Comparison of ENCODE assay signal across 7 cellular contexts in genomic region chr22:38213319-38214247, GRCh38. TPM values are rescaled to one million over a fixed set of nuclear protein-coding genes. Genes with fewer than 3 reads are reported as not detected.
DNase-seq lines count a peak whose midpoint lies in the region; ATAC-seq and TF ChIP-seq lines count a peak whose summit lies in the region.

No MANE protein-coding gene starts in this region.

- ATAC-seq in GM21529 (IDR thresholded peaks at IDR 0.05; ENCODE audit: unreplicated experiment) (peak; percentile 18), GM18873 (IDR thresholded peaks at IDR 0.05; ENCODE audit: low FRiP score, unreplicated experiment) (no peak)
- ATAC-seq in stimulated activated memory B cell treated with anti-CD40 and anti-IgM and Interleukin-4, amounts not matched to agents 10 μg/mL and 1 μg/mL and 100 μg/mL, for 72 hours = peak; percentile 65

- H3K36me3 ChIP-seq in OCI-LY3 (replicated peaks; ENCODE audit: low read depth, low read length) (peaks cover 22% of the 10 kb centered on the region), hepatocyte (replicated peaks; ENCODE audit: insufficient read depth, low read depth) (no peaks in the 10 kb centered on the region)

- peak overlapping the region; percentile 33 for H3K9ac ChIP-seq in OCI-LY3 (ENCODE audit: low read length)

- H3K9me2 ChIP-seq in hepatocyte (replicated peaks; ENCODE audit: insufficient read depth) = no peaks in the 10 kb centered on the region

- H3K4me1 ChIP-seq in OCI-LY3 (ENCODE audit: low read length) (peaks cover 37% of the 10 kb centered on the region), hepatocyte (ENCODE audit: insufficient read depth) (peaks cover 15% of the 10 kb centered on the region)

- H3K27ac ChIP-seq in OCI-LY3 (ENCODE audit: low read length) (peak overlapping the region; percentile 81), hepatocyte (no peak overlapping the region)

- H3K79me2 ChIP-seq in OCI-LY3 (ENCODE audit: low read length) (peaks cover 6% of the 10 kb centered on the region; the same call in 1 of the 2 replicates), hepatocyte (peaks cover 19% of the 10 kb centered on the region)

- H3K4me1 Mint-ChIP-seq in stimulated activated memory B cell treated with anti-CD40 and anti-IgM and Interleukin-4, amounts not matched to agents 10 μg/mL and 1 μg/mL and 100 μg/mL, for 72 hours = peaks cover 52% of the 10 kb centered on the region

- no peaks in the 10 kb centered on the region for H3K9me3 Mint-ChIP-seq in stimulated activated memory B cell treated with anti-CD40 and anti-IgM and Interleukin-4, amounts not matched to agents 10 μg/mL and 1 μg/mL and 100 μg/mL, for 72 hours

- no peaks in the 10 kb centered on the region for H3K36me3 Mint-ChIP-seq in stimulated activated memory B cell treated with anti-CD40 and anti-IgM and Interleukin-4, amounts not matched to agents 10 μg/mL and 1 μg/mL and 100 μg/mL, for 72 hours

- 0 out of 2 replicates have a peak overlapping the region, but pooled peaks have one; percentile 7 for H3K4me3 ChIP-seq in OCI-LY3 (ENCODE audit: low read length)
- no peak overlapping the region for H3K4me3 ChIP-seq in hepatocyte

- no peaks in the 10 kb centered on the region for H3K27me3 ChIP-seq in OCI-LY3 (ENCODE audit: low read depth, low read length)
- H3K27me3 ChIP-seq in hepatocyte = no peaks in the 10 kb centered on the region

- H4K20me1 ChIP-seq in OCI-LY3 (ENCODE audit: insufficient read depth, low read length) (0 out of 2 replicates have a peak, but pooled peaks cover 4% of the 10 kb centered on the region), hepatocyte (ENCODE audit: insufficient read depth, poor library complexity, severe bottlenecking) (peaks cover 12% of the 10 kb centered on the region)

- peak overlapping the region; percentile 69 for H3K4me3 Mint-ChIP-seq in stimulated activated memory B cell treated with anti-CD40 and anti-IgM and Interleukin-4, amounts not matched to agents 10 μg/mL and 1 μg/mL and 100 μg/mL, for 72 hours

- TF ChIP-seq CTCF in OCI-LY3 (IDR thresholded peaks at IDR 0.05; ENCODE audit: low read depth, low read length) (no peak), hepatocyte (IDR thresholded peaks at IDR 0.05; ENCODE audit: poor library complexity) (no peak)

- 87% methylated on average over 10 of the region's 10 CpGs for WGBS in hepatocyte (ENCODE audit: low lambda C conversion rate, missing lambda C conversion rate)

- no peaks in the 10 kb centered on the region for H3K27me3 Mint-ChIP-seq in stimulated activated memory B cell treated with anti-CD40 and anti-IgM and Interleukin-4, amounts not matched to agents 10 μg/mL and 1 μg/mL and 100 μg/mL, for 72 hours

- H2AFZ ChIP-seq in OCI-LY3 (ENCODE audit: low read depth, low read length) = no peak overlapping the region
- no peak overlapping the region for H2AFZ ChIP-seq in hepatocyte

- H3K9me3 ChIP-seq in OCI-LY3 (ENCODE audit: insufficient read depth, low read length) (no peaks in the 10 kb centered on the region), hepatocyte (ENCODE audit: low read depth) (no peaks in the 10 kb centered on the region)

- peak overlapping the region; percentile 52 for H3K4me2 ChIP-seq in OCI-LY3 (ENCODE audit: low read length)
- H3K4me2 ChIP-seq in hepatocyte = peak overlapping the region; percentile 71

- DNase-seq in hepatocyte (ENCODE audit: low spot score) (no peak), Kasumi-1 (lab: John Stamatoyannopoulos, UW) (no peak), NCI-H1048 (lab: John Stamatoyannopoulos, UW) (no peak)

- H3K27ac Mint-ChIP-seq in stimulated activated memory B cell treated with anti-CD40 and anti-IgM and Interleukin-4, amounts not matched to agents 10 μg/mL and 1 μg/mL and 100 μg/mL, for 72 hours = peak overlapping the region; percentile 59

RNA-seq across cellular contexts. Expression of gene MAFF, which starts 11.8 kb away (rescaled TPM):
- total RNA-seq in hepatocyte = 55.9 and 70.4 TPM in 2 replicates
- 67.2 and 76.3 TPM in 2 replicates for polyA plus RNA-seq in hepatocyte

RNA-seq across cellular contexts. Expression of gene PLA2G6, which starts 32.0 kb away (rescaled TPM):
- 28.2 and 39.9 TPM in 2 replicates for total RNA-seq in hepatocyte
- 30.2 and 42.6 TPM in 2 replicates for polyA plus RNA-seq in hepatocyte

RNA-seq across cellular contexts. Expression of gene TMEM184B, which starts 59.2 kb away (rescaled TPM):
- 32.1 and 58.2 TPM in 2 replicates for total RNA-seq in hepatocyte
- polyA plus RNA-seq in hepatocyte = 90.0 and 102 TPM in 2 replicates
